23 cellular contexts compared by ENCODE assay signal in the genomic region with DNA sequence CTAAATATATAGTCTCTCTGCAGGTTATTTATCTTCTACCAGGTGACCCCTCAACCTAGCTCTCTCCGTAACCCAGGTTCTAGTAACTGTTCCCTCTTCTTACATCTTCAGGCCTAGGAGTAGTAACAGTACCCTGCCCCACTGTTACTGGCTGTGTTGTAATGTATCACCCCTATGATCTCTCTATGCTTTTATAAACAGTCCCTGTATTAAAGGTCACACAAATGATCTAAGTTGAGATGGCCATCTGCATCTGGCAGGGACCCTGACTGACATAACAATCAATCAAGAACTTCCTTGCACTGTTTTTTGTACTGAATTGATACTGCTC.
DNase-seq lines count a peak whose midpoint lies in the region; ATAC-seq and TF ChIP-seq lines count a peak whose summit lies in the region.
"Had no signal": no experiment of that assay in that cellular context is flagged by ENCODE, and none has a peak within 500 bp of the region (broad histone marks: within the 10 kb centered on the region; RNA-seq: fewer than 3 reads in every experiment).

No MANE protein-coding gene starts in this region.

- H3K27me3 Mint-ChIP-seq in nephron progenitor cell (ENCODE audit: low read depth, poor library complexity), result no peaks in the 10 kb centered on the region
- no peaks in the 10 kb centered on the region for H3K27me3 Mint-ChIP-seq in HFFc6 (ENCODE audit: insufficient read depth)

- ATAC-seq in GM18858 (IDR thresholded peaks at IDR 0.05; ENCODE audit: unreplicated experiment) (peak; percentile 28), HG02610 (IDR thresholded peaks at IDR 0.05; ENCODE audit: unreplicated experiment) (peak; percentile 44)

- H3K4me3 Mint-ChIP-seq in nephron progenitor cell (no peak overlapping the region), HFFc6 (no peak overlapping the region)
- H3K4me3 Mint-ChIP-seq: CD4-positive, alpha-beta memory T cell; IgD-negative memory B cell had no signal

- peak; percentile 29 for DNase-seq in SK-N-DZ (ENCODE audit: low spot score)
- no peak for DNase-seq in nephron progenitor cell
- no peak for DNase-seq in hypothalamus (lab: John Stamatoyannopoulos, UW)
- no peak for DNase-seq in HFFc6
- DNase-seq in stimulated activated CD4-positive, alpha-beta T cell treated with anti-CD3 and anti-CD28 coated beads, Interleukin-12 subunit alpha, Interleukin-12 subunit beta, amount 100 ng/mL, for 4 hours, result no peak
- DNase-seq in dorsolateral prefrontal cortex, result no peak
- DNase-seq: Calu3; CD4-positive, alpha-beta memory T cell; GF-D8; Kasumi-1; MG63; NCI-H1048; NCI-H1436 treated with DMSO at 0.1 percent for 48 hours; NCI-H2029; NCI-H345; NCI-H524 treated with DMSO at 0.1 percent for 48 hours; SHP77; T-helper 1 cell had no signal

- H3K4me3 ChIP-seq in dorsolateral prefrontal cortex, result no peak overlapping the region
- H3K4me3 ChIP-seq: BLaER1, MG63 had no signal

- H3K27ac Mint-ChIP-seq in nephron progenitor cell, result peak overlapping the region; percentile 82
- no peak overlapping the region; the same call in 1 of the 2 replicates for H3K27ac Mint-ChIP-seq in HFFc6
- H3K27ac Mint-ChIP-seq: CD4-positive, alpha-beta memory T cell; IgD-negative memory B cell had no signal

- H3K27ac ChIP-seq in dorsolateral prefrontal cortex, result no peak overlapping the region
- H3K27ac ChIP-seq: BLaER1, HL-60 had no signal

- TF ChIP-seq CTCF in nephron progenitor cell (IDR thresholded peaks at IDR 0.05) (no peak), HFFc6 (IDR thresholded peaks at IDR 0.05) (no peak), dorsolateral prefrontal cortex (IDR thresholded peaks at IDR 0.05 in 54 of 56, conservative IDR thresholded peaks at IDR 0.05 in 2 of 56; ENCODE audit: low read depth in 1 of 56, partially characterized antibody in 56 of 56) (no peak)

- intact Hi-C loops in dorsolateral prefrontal cortex (cut with DNase I), result no loop called here

- no peaks in the 10 kb centered on the region for H3K27me3 ChIP-seq in dorsolateral prefrontal cortex
- H3K27me3 ChIP-seq: BLaER1, MG63 had no signal

- peaks cover 21% of the 10 kb centered on the region for H3K4me1 Mint-ChIP-seq in nephron progenitor cell
- H3K4me1 Mint-ChIP-seq in HFFc6 (ENCODE audit: low read depth), result peaks cover 16% of the 10 kb centered on the region
- H3K4me1 Mint-ChIP-seq: CD4-positive, alpha-beta memory T cell; IgD-negative memory B cell had no signal

- H3K9me3 Mint-ChIP-seq in nephron progenitor cell (peaks cover 15% of the 10 kb centered on the region), HFFc6 (no peaks in the 10 kb centered on the region)

- H3K36me3 Mint-ChIP-seq in nephron progenitor cell (ENCODE audit: low read depth), result peaks cover 4% of the 10 kb centered on the region
- H3K36me3 Mint-ChIP-seq in HFFc6 (ENCODE audit: low read depth), result peaks cover 4% of the 10 kb centered on the region; the same call in 1 of the 2 replicates
- H3K36me3 Mint-ChIP-seq: CD4-positive, alpha-beta memory T cell had no signal
